ENCODE assay signal across 1 cellular context in the genomic region with DNA sequence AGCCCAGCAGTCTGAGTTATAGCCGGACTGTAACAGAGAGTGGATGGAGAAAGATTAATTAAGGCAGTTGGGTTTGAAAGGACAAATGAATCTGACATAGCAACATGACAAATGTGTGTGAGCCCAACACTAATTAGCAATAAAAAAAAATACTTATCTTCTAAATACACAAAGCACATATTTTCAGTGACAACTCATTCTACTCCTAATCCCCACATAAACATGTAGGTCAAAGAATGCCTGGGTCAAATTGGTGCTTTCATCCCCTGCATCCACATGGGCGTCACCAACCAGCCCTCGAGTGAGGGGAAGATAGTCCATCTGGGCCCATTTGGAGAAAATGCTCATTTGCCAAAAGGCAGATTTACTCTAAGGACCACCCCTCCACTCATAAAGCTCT.
TF ChIP-seq lines count a peak whose summit lies in the region.

No MANE protein-coding gene starts in this region.

TF ChIP-seq in HCT116, 20 proteins besides CTCF, POLR2A, EP300 and RAD21 (continued from another document):
- TF ChIP-seq ZBTB33 (IDR thresholded peaks at IDR 0.05; ENCODE audit: extremely low read depth, insufficient replicate concordance, low read length): no peak
- TF ChIP-seq JUND (IDR thresholded peaks at IDR 0.05): no peak
- no peak for TF ChIP-seq EZH2phosphoT487 (IDR thresholded peaks at IDR 0.05; ENCODE audit: borderline replicate concordance)
- no peak for TF ChIP-seq ZNF274 (IDR thresholded peaks at IDR 0.05; ENCODE audit: low read depth, low read length)
- no peak for TF ChIP-seq SRF (IDR thresholded peaks at IDR 0.05; ENCODE audit: low read depth)
- no peak for TF ChIP-seq REST (IDR thresholded peaks at IDR 0.05; ENCODE audit: low read depth)
- TF ChIP-seq FOSL1 (IDR thresholded peaks at IDR 0.05; ENCODE audit: low read depth): no peak
- TF ChIP-seq SP1 (IDR thresholded peaks at IDR 0.05; ENCODE audit: low read depth): no peak
- no peak for TF ChIP-seq CEBPB (IDR thresholded peaks at IDR 0.05; ENCODE audit: low read depth)
